In genomic region chr3:3464131-3464530, GRCh38 we compare ENCODE assay signal across 5 cellular contexts.
"Had no signal": no experiment of that assay in that cellular context is flagged by ENCODE, and none has a peak within 500 bp of the region (broad histone marks: within the 10 kb centered on the region; RNA-seq: fewer than 3 reads in every experiment).

No MANE protein-coding gene starts in this region.

- H3K9me3 Mint-ChIP-seq: H9 had no signal

- H2AFZ ChIP-seq: GM23248 had no signal

- H3K4me3 Mint-ChIP-seq: H9 had no signal

- ATAC-seq: K562 had no signal

- H3K4me3 ChIP-seq: GM23248, K562 had no signal

- H3K27ac ChIP-seq: GM23248 had no signal

- H3K9ac ChIP-seq: GM23248 had no signal

- DNase-seq: GM23248, H9, HCEC 1CT, IMR-90 had no signal
